ENCODE assay signal across 2 cellular contexts in genomic region chr5:17135050-17135449, GRCh38.
TF ChIP-seq lines count a peak whose summit lies in the region.

No MANE protein-coding gene starts in this region.

TF ChIP-seq in HEK293, 187 proteins besides CTCF, POLR2A, EP300 and RAD21 (continued from another document):
- TF ChIP-seq, protein P1, sequence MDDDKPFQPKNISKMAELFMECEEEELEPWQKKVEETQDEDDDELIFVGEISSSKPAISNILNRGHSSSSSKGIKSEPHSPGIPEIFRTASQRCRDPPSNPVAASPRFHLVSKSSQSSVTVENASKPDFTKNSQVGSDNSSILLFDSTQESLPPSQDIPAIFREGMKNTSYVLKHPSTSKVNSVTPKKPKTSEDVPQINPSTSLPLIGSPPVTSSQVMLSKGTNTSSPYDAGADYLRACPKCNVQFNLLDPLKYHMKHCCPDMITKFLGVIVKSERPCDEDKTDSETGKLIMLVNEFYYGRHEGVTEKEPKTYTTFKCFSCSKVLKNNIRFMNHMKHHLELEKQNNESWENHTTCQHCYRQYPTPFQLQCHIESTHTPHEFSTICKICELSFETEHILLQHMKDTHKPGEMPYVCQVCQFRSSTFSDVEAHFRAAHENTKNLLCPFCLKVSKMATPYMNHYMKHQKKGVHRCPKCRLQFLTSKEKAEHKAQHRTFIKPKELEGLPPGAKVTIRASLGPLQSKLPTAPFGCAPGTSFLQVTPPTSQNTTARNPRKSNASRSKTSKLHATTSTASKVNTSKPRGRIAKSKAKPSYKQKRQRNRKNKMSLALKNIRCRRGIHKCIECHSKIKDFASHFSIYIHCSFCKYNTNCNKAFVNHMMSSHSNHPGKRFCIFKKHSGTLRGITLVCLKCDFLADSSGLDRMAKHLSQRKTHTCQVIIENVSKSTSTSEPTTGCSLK (tag by site-specific recombination; IDR thresholded peaks at IDR 0.05) = no peak
- TF ChIP-seq FEZF1 (tag by site-specific recombination; IDR thresholded peaks at IDR 0.05) (no peak), ZNF354C (tag by site-specific recombination; IDR thresholded peaks at IDR 0.05; ENCODE audit: borderline replicate concordance, low read depth) (no peak), ZNF530 (tag by site-specific recombination; IDR thresholded peaks at IDR 0.05; ENCODE audit: low read depth) (no peak), ZNF223 (tag by site-specific recombination; IDR thresholded peaks at IDR 0.05) (no peak), SCRT1 (tag by site-specific recombination; IDR thresholded peaks at IDR 0.05; ENCODE audit: borderline replicate concordance) (peak; percentile 99), GLI4 (tag by site-specific recombination; IDR thresholded peaks at IDR 0.05) (no peak)
- TF ChIP-seq, protein P2, sequence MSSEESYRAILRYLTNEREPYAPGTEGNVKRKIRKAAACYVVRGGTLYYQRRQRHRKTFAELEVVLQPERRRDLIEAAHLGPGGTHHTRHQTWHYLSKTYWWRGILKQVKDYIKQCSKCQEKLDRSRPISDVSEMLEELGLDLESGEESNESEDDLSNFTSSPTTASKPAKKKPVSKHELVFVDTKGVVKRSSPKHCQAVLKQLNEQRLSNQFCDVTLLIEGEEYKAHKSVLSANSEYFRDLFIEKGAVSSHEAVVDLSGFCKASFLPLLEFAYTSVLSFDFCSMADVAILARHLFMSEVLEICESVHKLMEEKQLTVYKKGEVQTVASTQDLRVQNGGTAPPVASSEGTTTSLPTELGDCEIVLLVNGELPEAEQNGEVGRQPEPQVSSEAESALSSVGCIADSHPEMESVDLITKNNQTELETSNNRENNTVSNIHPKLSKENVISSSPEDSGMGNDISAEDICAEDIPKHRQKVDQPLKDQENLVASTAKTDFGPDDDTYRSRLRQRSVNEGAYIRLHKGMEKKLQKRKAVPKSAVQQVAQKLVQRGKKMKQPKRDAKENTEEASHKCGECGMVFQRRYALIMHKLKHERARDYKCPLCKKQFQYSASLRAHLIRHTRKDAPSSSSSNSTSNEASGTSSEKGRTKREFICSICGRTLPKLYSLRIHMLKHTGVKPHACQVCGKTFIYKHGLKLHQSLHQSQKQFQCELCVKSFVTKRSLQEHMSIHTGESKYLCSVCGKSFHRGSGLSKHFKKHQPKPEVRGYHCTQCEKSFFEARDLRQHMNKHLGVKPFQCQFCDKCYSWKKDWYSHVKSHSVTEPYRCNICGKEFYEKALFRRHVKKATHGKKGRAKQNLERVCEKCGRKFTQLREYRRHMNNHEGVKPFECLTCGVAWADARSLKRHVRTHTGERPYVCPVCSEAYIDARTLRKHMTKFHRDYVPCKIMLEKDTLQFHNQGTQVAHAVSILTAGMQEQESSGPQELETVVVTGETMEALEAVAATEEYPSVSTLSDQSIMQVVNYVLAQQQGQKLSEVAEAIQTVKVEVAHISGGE (tag by site-specific recombination; conservative IDR thresholded peaks at IDR 0.05; ENCODE audit: low read depth) = no peak

TF ChIP-seq in IMR-90, 13 proteins besides CTCF, POLR2A, EP300 and RAD21 (continued from another document):
- TF ChIP-seq, protein P3, sequence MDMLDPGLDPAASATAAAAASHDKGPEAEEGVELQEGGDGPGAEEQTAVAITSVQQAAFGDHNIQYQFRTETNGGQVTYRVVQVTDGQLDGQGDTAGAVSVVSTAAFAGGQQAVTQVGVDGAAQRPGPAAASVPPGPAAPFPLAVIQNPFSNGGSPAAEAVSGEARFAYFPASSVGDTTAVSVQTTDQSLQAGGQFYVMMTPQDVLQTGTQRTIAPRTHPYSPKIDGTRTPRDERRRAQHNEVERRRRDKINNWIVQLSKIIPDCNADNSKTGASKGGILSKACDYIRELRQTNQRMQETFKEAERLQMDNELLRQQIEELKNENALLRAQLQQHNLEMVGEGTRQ (IDR thresholded peaks at IDR 0.05; ENCODE audit: low read depth, low read length) = no peak
- TF ChIP-seq NFE2L2 (IDR thresholded peaks at IDR 0.05; ENCODE audit: low read depth, low read length) = no peak
- TF ChIP-seq RCOR1 (IDR thresholded peaks at IDR 0.05; ENCODE audit: insufficient replicate concordance, low read length) = no peak
- TF ChIP-seq FOS (IDR thresholded peaks at IDR 0.05; ENCODE audit: low read depth, low read length) = no peak
- no peak for TF ChIP-seq SMC3 (IDR thresholded peaks at IDR 0.05; ENCODE audit: low read depth, low read length)
- TF ChIP-seq MAZ (IDR thresholded peaks at IDR 0.05; ENCODE audit: borderline replicate concordance, low read depth, low read length) = no peak
- TF ChIP-seq MXI1 (IDR thresholded peaks at IDR 0.05; ENCODE audit: borderline replicate concordance, low read depth, low read length) = no peak
- no peak for TF ChIP-seq BHLHE40 (IDR thresholded peaks at IDR 0.05; ENCODE audit: low read depth, low read length)
- TF ChIP-seq CEBPB (IDR thresholded peaks at IDR 0.05; ENCODE audit: low read depth, low read length) = no peak
